17 cellular contexts compared by ENCODE assay signal in genomic region chr2:240935101-240935876, GRCh38. TPM values are rescaled to one million over a fixed set of nuclear protein-coding genes. Genes with fewer than 3 reads are reported as not detected.
DNase-seq lines count a peak whose midpoint lies in the region; ATAC-seq and TF ChIP-seq lines count a peak whose summit lies in the region.
"Had no signal": no experiment of that assay in that cellular context is flagged by ENCODE, and none has a peak within 500 bp of the region (broad histone marks: within the 10 kb centered on the region; RNA-seq: fewer than 3 reads in every experiment).

No MANE protein-coding gene starts in this region.

- no peaks in the 10 kb centered on the region for H3K4me1 Mint-ChIP-seq in natural killer cell

- no peaks in the 10 kb centered on the region for H3K9me3 Mint-ChIP-seq in natural killer cell

- WGBS in heart left ventricle, 4 donors: 86 to 90% (median 87%) methylated on average over 18 to 25 of the region's 25 CpGs

- H3K36me3 Mint-ChIP-seq in natural killer cell: no peaks in the 10 kb centered on the region

- DNase-seq in heart left ventricle (peak; percentile 4 to 52 (median 12)), left ventricle myocardium inferior (no peak), natural killer cell (peak; percentile 10), middle frontal gyrus (ENCODE audit: extremely low spot score, low spot score) (no peak), pons (ENCODE audit: low spot score) (no peak)
- peak; percentile 11 for DNase-seq in activated CD8-positive, alpha-beta memory T cell treated with anti-CD3 and anti-CD28 coated beads, Interleukin-2, amount 50 U/mL, for 4 hours
- no peak for DNase-seq in stimulated activated CD4-positive, alpha-beta T cell treated with anti-CD3 and anti-CD28 coated beads, Interleukin-2, amount 100 ng/mL, for 24 hours
- DNase-seq: activated CD4-positive, alpha-beta T cell treated with anti-CD3 and anti-CD28 coated beads for 48 hours; amygdala; NCI-H2081 treated with DMSO at 0.1 percent for 48 hours; NCI-H82 had no signal

- H3K9me3 ChIP-seq in heart left ventricle (peaks cover 0 to 28% (median 3%) of the 10 kb centered on the region in 12 donors), left ventricle myocardium inferior (replicated peaks) (peaks cover 31% of the 10 kb centered on the region)

- H3K4me1 ChIP-seq in heart left ventricle: no peaks in the 10 kb centered on the region
- H3K4me1 ChIP-seq in left ventricle myocardium inferior: no peaks in the 10 kb centered on the region
- H3K4me1 ChIP-seq: psoas muscle had no signal

- intact Hi-C loops in heart left ventricle (cut with DNase I) (no loop called here), left ventricle myocardium inferior (cut with micrococcal nuclease) (no loop called here), natural killer cell (cut with micrococcal nuclease) (no loop called here)

- ATAC-seq in heart left ventricle: no peak
- no peak for ATAC-seq in natural killer cell
- no peak for ATAC-seq in GM19351 (IDR thresholded peaks at IDR 0.05; ENCODE audit: unreplicated experiment)

- TF ChIP-seq CTCF in heart left ventricle (IDR thresholded peaks at IDR 0.05): no peak
- TF ChIP-seq CTCF in left ventricle myocardium inferior (IDR thresholded peaks at IDR 0.05; ENCODE audit: borderline replicate concordance): no peak
- no peak for TF ChIP-seq CTCF in natural killer cell (IDR thresholded peaks at IDR 0.05)

- H3K27ac ChIP-seq in heart left ventricle (no peak overlapping the region), left ventricle myocardium inferior (replicated peaks) (no peak overlapping the region)
- H3K27ac ChIP-seq: epithelial cell of prostate, psoas muscle, thoracic aorta had no signal

- peaks cover 1 to 26% of the 10 kb centered on the region in 2 donors for H3K27me3 Mint-ChIP-seq in natural killer cell (ENCODE audit: low read depth in 2 of 2)

- H3K27me3 ChIP-seq in heart left ventricle (peaks cover 0 to 4% (median 0%) of the 10 kb centered on the region in 9 donors), left ventricle myocardium inferior (ENCODE audit: low read depth) (peaks cover 20% of the 10 kb centered on the region)

- no peak overlapping the region for H3K27ac Mint-ChIP-seq in natural killer cell

- TF ChIP-seq POLR2A in heart left ventricle (IDR thresholded peaks at IDR 0.05): no peak

- H3K4me3 Mint-ChIP-seq in natural killer cell: no peak overlapping the region

- H3K4me3 ChIP-seq in heart left ventricle: no peak overlapping the region
- no peak overlapping the region for H3K4me3 ChIP-seq in left ventricle myocardium inferior
- H3K4me3 ChIP-seq: psoas muscle, thoracic aorta had no signal

- H3K36me3 ChIP-seq in heart left ventricle: no peaks in the 10 kb centered on the region
- H3K36me3 ChIP-seq in left ventricle myocardium inferior: no peaks in the 10 kb centered on the region
- H3K36me3 ChIP-seq: thoracic aorta had no signal

RNA-seq across cellular contexts. Expression of gene CROCC2, which starts 29.2 kb away (rescaled TPM):
- total RNA-seq in heart left ventricle (not detected), left ventricle myocardium inferior (not detected), natural killer cell (under 1 TPM in 1 of 3 donors, not detected in 2; 0.14 TPM)
- not detected for polyA plus RNA-seq in heart left ventricle
- total RNA-seq: glomerular endothelial cell, psoas muscle, thoracic aorta had no signal
- polyA plus RNA-seq: keratinocyte had no signal

RNA-seq across cellular contexts. Expression of gene MAB21L4, which starts 39.3 kb away (rescaled TPM):
- under 1 TPM in 1 of 9 donors, not detected in 8; 0.75 TPM for total RNA-seq in heart left ventricle
- polyA plus RNA-seq in heart left ventricle: under 1 TPM in 1 of 2 donors, not detected in 1; 0.10 TPM
- not detected for total RNA-seq in left ventricle myocardium inferior
- total RNA-seq in natural killer cell: not detected
- total RNA-seq: glomerular endothelial cell, psoas muscle, thoracic aorta had no signal
- polyA plus RNA-seq: psoas muscle had no signal

Comparison
In these comparisons a context has a peak if more than half of its experiments do, and no peak if none do; other contexts are left out.
1. DNase-seq: peak in heart left ventricle (5 of 5), activated CD8-positive, alpha-beta memory T cell treated with anti-CD3 and anti-CD28 coated beads, Interleukin-2, amount 50 U/mL, for 4 hours (single experiment) and natural killer cell (single experiment); none in left ventricle myocardium inferior (single experiment), middle frontal gyrus (single experiment), pons (single experiment) and stimulated activated CD4-positive, alpha-beta T cell treated with anti-CD3 and anti-CD28 coated beads, Interleukin-2, amount 100 ng/mL, for 24 hours (0 of 2).